Comparison of ENCODE assay signal across 8 cellular contexts in the genomic region with DNA sequence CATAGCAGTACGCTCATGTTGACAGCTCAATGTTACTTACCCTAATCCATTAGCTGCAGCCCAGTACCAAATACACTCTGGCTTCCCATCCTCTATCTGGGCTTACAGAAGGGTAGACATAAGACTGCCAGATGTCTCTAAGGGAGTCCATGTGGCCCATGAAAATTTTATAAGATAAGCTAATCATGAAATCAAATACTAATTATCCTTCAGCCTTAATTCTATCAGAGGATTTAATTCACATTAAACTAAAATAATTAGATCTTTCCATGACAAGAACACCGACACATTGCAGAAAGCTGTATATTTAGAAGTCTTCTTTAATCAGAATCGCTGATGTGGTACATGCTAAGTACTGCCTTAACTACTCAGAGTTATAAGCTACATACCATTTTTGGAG. TPM values are rescaled to one million over a fixed set of nuclear protein-coding genes. Genes with fewer than 3 reads are reported as not detected.
"Had no signal": no experiment of that assay in that cellular context is flagged by ENCODE, and none has a peak within 500 bp of the region (broad histone marks: within the 10 kb centered on the region; RNA-seq: fewer than 3 reads in every experiment).

No MANE protein-coding gene starts in this region.

RNA-seq across cellular contexts. Expression of gene CA4, which starts 43.3 kb away (rescaled TPM):
- total RNA-seq: LHCN-M2, MCF 10A, NCI-H460, OCI-LY7, PC-9, RPMI7951, SJCRH30, SK-MEL-5 had no signal
